Comparison of ENCODE assay signal across 22 cellular contexts in the genomic region with DNA sequence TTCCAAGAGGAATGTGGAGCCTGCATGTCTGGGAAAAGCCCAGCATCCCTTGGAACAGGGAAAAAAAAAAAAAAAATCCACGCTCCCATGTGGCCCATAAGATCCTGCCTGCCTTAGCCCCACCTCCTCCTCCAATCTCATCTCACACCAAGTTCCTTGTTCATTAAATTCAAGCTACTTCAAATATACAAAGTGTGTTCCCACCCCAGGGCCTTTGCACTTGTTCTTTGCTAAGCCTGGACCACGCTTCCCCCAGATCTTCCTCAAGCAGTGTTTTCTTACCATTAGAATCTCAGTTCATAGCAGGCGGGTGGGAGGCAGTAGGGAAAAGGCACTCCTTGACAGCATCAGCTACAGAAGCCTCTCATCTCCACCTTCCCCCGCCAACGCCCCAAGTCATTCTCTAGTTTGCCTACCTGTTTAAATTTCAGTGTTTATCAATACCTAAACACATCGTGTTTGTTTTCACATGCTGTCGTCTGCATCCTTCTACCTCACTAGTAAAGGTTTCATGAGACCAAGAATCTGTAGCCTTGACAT.
"Had no signal": no experiment of that assay in that cellular context is flagged by ENCODE, and none has a peak within 500 bp of the region (broad histone marks: within the 10 kb centered on the region; RNA-seq: fewer than 3 reads in every experiment).

No MANE protein-coding gene starts in this region.

- H3K36me3 ChIP-seq: MG63, SJSA1 had no signal

- H3K9me3 ChIP-seq: MG63 had no signal

- H3K27me3 ChIP-seq: MG63, SJSA1 had no signal

- ATAC-seq: HepG2 had no signal

- DNase-seq: IMR-90, Karpas-422, KG1, MG63, NCI-H1092, NCI-H1105 treated with DMSO at 0.1 percent for 48 hours, NCI-H1417 treated with DMSO at 0.1 percent for 48 hours, NCI-H146, NCI-H1694 treated with DMSO at 0.1 percent for 48 hours, NCI-H1930, NCI-H2081, NCI-H2107, NCI-H2227 treated with DMSO at 0.1 percent for 48 hours, NCI-H446 treated with DMSO at 0.1 percent for 48 hours, NCI-H510A treated with DMSO at 0.1 percent for 48 hours, NCI-H526, Right ventricle myocardium superior, RPMI8226, SIG-M5 had no signal

- H3K4me3 ChIP-seq: MG63, SJSA1, SK-N-MC had no signal
